ENCODE assay signal across 8 cellular contexts in genomic region chr16:87636050-87636684, GRCh38.
DNase-seq lines count a peak whose midpoint lies in the region; ATAC-seq and TF ChIP-seq lines count a peak whose summit lies in the region.

No MANE protein-coding gene starts in this region.

- no peaks in the 10 kb centered on the region for H3K79me2 ChIP-seq in ACC112 (ENCODE audit: control insufficient read depth, insufficient read depth, low read length, unreplicated experiment)

- H3K27ac ChIP-seq in ACC112 (ENCODE audit: low read depth, low read length), result no peak overlapping the region

- no peak overlapping the region for H2AFZ ChIP-seq in ACC112 (ENCODE audit: low read length, unreplicated experiment)

- peak; percentile 83 for DNase-seq in GM19240 (ENCODE audit: insufficient read length, low spot score)
- peak; percentile 39 for DNase-seq in NCI-H2227 (lab: John Stamatoyannopoulos, UW; ENCODE audit: unreplicated experiment)
- DNase-seq in T47D (ENCODE audit: low read depth in 1 of 2, low spot score in 1 of 2), result peak; percentile 88 to 98
- peak; percentile 73 for DNase-seq in inferior parietal cortex (ENCODE audit: extremely low spot score)
- DNase-seq in stimulated activated CD4-positive, alpha-beta T cell treated with anti-CD3 and anti-CD28 coated beads, Interleukin-1b, Interleukin-23, amount 100 ng/mL, for 24 hours (ENCODE audit: low read depth in 4 of 4, low spot score in 1 of 4), result peak; percentile 55 to 79 (median 70)

- H3K36me3 ChIP-seq in ACC112 (ENCODE audit: insufficient read depth, low read length), result no peaks in the 10 kb centered on the region

- H3K4me1 ChIP-seq in ACC112 (ENCODE audit: control insufficient read depth, insufficient read depth, low read length, unreplicated experiment), result no peaks in the 10 kb centered on the region

- peaks cover 36% of the 10 kb centered on the region for H3K27me3 ChIP-seq in ACC112 (ENCODE audit: insufficient read depth, low read length)

- H3K4me3 ChIP-seq in ACC112 (ENCODE audit: low read depth, low read length) (peak overlapping the region; percentile 42), WI38 (ENCODE audit: low read depth, low read length) (no peak overlapping the region)

- peak; percentile 72 for TF ChIP-seq CTCF in WI38 (IDR thresholded peaks at IDR 0.05; ENCODE audit: low read depth, low read length)

- in situ Hi-C loops in T47D (cut with HindIII; ENCODE audit: low pct_unique_long_range_greater_than_20kb, low sequenced_read_pairs), result no loop called here

- ATAC-seq in GM19035 (IDR thresholded peaks at IDR 0.05; ENCODE audit: unreplicated experiment), result no peak

Comparison
In these comparisons a context has a peak if more than half of its experiments do, and no peak if none do; other contexts are left out.
1. DNase-seq: peak in every context shown above with its lines; median percentile 93 in T47D; 83 in GM19240; 73 in inferior parietal cortex; 70 in stimulated activated CD4-positive, alpha-beta T cell treated with anti-CD3 and anti-CD28 coated beads, Interleukin-1b, Interleukin-23, amount 100 ng/mL, for 24 hours; 39 in NCI-H2227.